ENCODE assay signal across 8 cellular contexts in genomic region chr1:24201941-24202440, GRCh38. TPM values are rescaled to one million over a fixed set of nuclear protein-coding genes. Genes with fewer than 3 reads are reported as not detected.
A peak's percentile ranks its signal among the peaks of the same experiment; 100 is the strongest.
DNase-seq lines count a peak whose midpoint lies in the region; ATAC-seq and TF ChIP-seq lines count a peak whose summit lies in the region.

No MANE protein-coding gene starts in this region.

- no peak overlapping the region for H3K4me3 ChIP-seq in Jurkat, Clone E6-1 (ENCODE audit: low read length)

- CTCF ChIA-PET in activated naive CD4-positive, alpha-beta T cell treated with anti-CD3 and anti-CD28 coated beads, Interleukin-2, amount 10 ng/mL, durations not matched to agents 7 days and 5 days (lab: Charles Lee): interaction anchor here (0.7 to 11.4 kb wide), 30 partner anchors 9 to 636 kb away, joined by 3 to 383 read pairs (median 4); partner anchors contain the start of gene NIPAL3

- DNase-seq in DMS 273 treated with DMSO at 0.1 percent for 48 hours (lab: John Stamatoyannopoulos, UW) (peak; percentile 46), RPMI7951 (ENCODE audit: low read depth) (peak; percentile 94), germinal center (ENCODE audit: low spot score) (peak; percentile 53), omental fat pad (ENCODE audit: low spot score) (peak; percentile 96), cortex of kidney (lab: John Stamatoyannopoulos, UW) (no peak), OCI-M2 (lab: John Stamatoyannopoulos, UW; ENCODE audit: unreplicated experiment) (no peak)
- DNase-seq in Jurkat, Clone E6-1 (ENCODE audit: low read depth, low spot score): peak; percentile 47
- DNase-seq in activated naive CD4-positive, alpha-beta T cell treated with anti-CD3 and anti-CD28 coated beads, Interleukin-2, amount 10 ng/mL, durations not matched to agents 7 days and 5 days: peak; percentile 77

- H3K9me3 Mint-ChIP-seq in activated naive CD4-positive, alpha-beta T cell treated with anti-CD3 and anti-CD28 coated beads, Interleukin-2, amount 10 ng/mL, durations not matched to agents 7 days and 5 days: no peaks in the 10 kb centered on the region

- H3K4me3 Mint-ChIP-seq in activated naive CD4-positive, alpha-beta T cell treated with anti-CD3 and anti-CD28 coated beads, Interleukin-2, amount 10 ng/mL, durations not matched to agents 7 days and 5 days: no peak overlapping the region

- no peak overlapping the region for H3K27ac Mint-ChIP-seq in activated naive CD4-positive, alpha-beta T cell treated with anti-CD3 and anti-CD28 coated beads, Interleukin-2, amount 10 ng/mL, durations not matched to agents 7 days and 5 days

- H3K27me3 Mint-ChIP-seq in activated naive CD4-positive, alpha-beta T cell treated with anti-CD3 and anti-CD28 coated beads, Interleukin-2, amount 10 ng/mL, durations not matched to agents 7 days and 5 days: peaks cover 27% of the 10 kb centered on the region

- peaks cover 11% of the 10 kb centered on the region for H3K4me1 Mint-ChIP-seq in activated naive CD4-positive, alpha-beta T cell treated with anti-CD3 and anti-CD28 coated beads, Interleukin-2, amount 10 ng/mL, durations not matched to agents 7 days and 5 days

- no peaks in the 10 kb centered on the region for H3K36me3 Mint-ChIP-seq in activated naive CD4-positive, alpha-beta T cell treated with anti-CD3 and anti-CD28 coated beads, Interleukin-2, amount 10 ng/mL, durations not matched to agents 7 days and 5 days

- ATAC-seq in omental fat pad (ENCODE audit: low FRiP score): peak; percentile 92

- peak in 1 of 3 donors; percentile 80 for TF ChIP-seq CTCF in omental fat pad (IDR thresholded peaks at IDR 0.05)

RNA-seq across cellular contexts. Expression of gene IFNLR1, which starts 14.9 kb away (rescaled TPM):
- polyA plus RNA-seq in Jurkat, Clone E6-1 (2012; ENCODE audit: insufficient read depth, insufficient read length): 1.4 TPM
- 11.7 and 12.8 TPM in 2 replicates for total RNA-seq in RPMI7951 (2014; rRNA removed; shearing (Covaris generic))
- 1 to 10 TPM in 3 of 4 donors, not detected in 1; 1.1 to 4.6 (median 1.8) TPM for total RNA-seq in omental fat pad

RNA-seq across cellular contexts. Expression of gene IL22RA1, which starts 59.1 kb away (rescaled TPM):
- polyA plus RNA-seq in Jurkat, Clone E6-1 (2012; ENCODE audit: insufficient read depth, insufficient read length): not detected
- total RNA-seq in RPMI7951 (2014; rRNA removed; shearing (Covaris generic)): 1.6 and 2.3 TPM in 2 replicates
- 1 to 10 TPM in 1 of 4 donors, under 1 TPM in 3; 0.12 to 1.2 (median 0.39) TPM for total RNA-seq in omental fat pad

Comparison
In these comparisons a context has a peak if more than half of its experiments do, and no peak if none do; other contexts are left out.
1. DNase-seq: peak in DMS 273 treated with DMSO at 0.1 percent for 48 hours (single experiment), Jurkat, Clone E6-1 (single experiment), RPMI7951 (single experiment), activated naive CD4-positive, alpha-beta T cell treated with anti-CD3 and anti-CD28 coated beads, Interleukin-2, amount 10 ng/mL, durations not matched to agents 7 days and 5 days (single experiment), germinal center (single experiment) and omental fat pad (single experiment); none in cortex of kidney (single experiment) and OCI-M2 (single experiment).